11 cellular contexts compared by ENCODE assay signal in the genomic region with DNA sequence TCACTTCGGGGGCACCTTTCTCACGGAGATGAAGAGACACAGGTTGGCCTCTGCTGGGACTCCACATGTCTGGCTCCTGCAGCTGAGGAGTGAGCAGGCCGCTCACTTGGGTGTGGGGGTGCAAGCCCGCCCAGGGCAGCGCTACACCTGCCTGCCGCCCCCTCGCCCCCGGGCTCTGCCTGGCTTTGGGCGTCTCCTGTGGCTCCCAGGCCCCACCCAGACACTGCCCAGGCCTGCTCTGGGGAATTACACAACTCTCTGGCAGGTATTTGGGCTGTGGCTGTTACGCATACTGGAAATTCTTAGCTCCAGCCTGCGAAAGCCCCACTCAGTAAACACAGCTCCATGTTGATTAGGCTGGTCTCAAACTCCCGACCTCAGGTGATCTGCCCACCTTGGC. TPM values are rescaled to one million over a fixed set of nuclear protein-coding genes. Genes with fewer than 3 reads are reported as not detected.
A peak's percentile ranks its signal among the peaks of the same experiment; 100 is the strongest.
DNase-seq lines count a peak whose midpoint lies in the region; ATAC-seq, FAIRE-seq and TF ChIP-seq lines count a peak whose summit lies in the region.
"Not testable (repeated sequence)": the region's sequence is repeated elsewhere in the genome, so short reads cannot be mapped to it uniquely, and the experiment has no call there.
"Had no signal": no experiment of that assay in that cellular context is flagged by ENCODE, and none has a peak within 500 bp of the region (broad histone marks: within the 10 kb centered on the region; RNA-seq: fewer than 3 reads in every experiment).

No MANE protein-coding gene starts in this region.

- H3K27me3 ChIP-seq in lower lobe of right lung (ENCODE audit: low read depth); aorta (ENCODE audit: control insufficient read depth in 1 of 2, insufficient read depth in 2 of 2, low read length in 1 of 2): not testable (repeated sequence)

- intact Hi-C loops in lower lobe of right lung (cut with DNase I); sciatic nerve (cut with DNase I); aorta (cut with DNase I): not testable (repeated sequence)

- 95% methylated on average over 11 to 12 of the region's 12 CpGs for WGBS in aorta, 2 donors

- peak; percentile 80 to 88 for ATAC-seq in lower lobe of right lung
- not testable (repeated sequence) for ATAC-seq in sciatic nerve
- peak; percentile 23 for ATAC-seq in aorta (ENCODE audit: low FRiP score)

- H3K4me1 ChIP-seq in lower lobe of right lung; aorta (ENCODE audit: control insufficient read depth in 1 of 2, insufficient read depth in 2 of 2, low read length in 2 of 2): not testable (repeated sequence)

- not testable (repeated sequence) for H3K9me3 ChIP-seq in lower lobe of right lung; aorta (ENCODE audit: control insufficient read depth, low read length)

- H3K27ac ChIP-seq in lower lobe of right lung: peak overlapping the region; percentile 51
- not testable (repeated sequence) for H3K27ac ChIP-seq in aorta (ENCODE audit: low read depth in 1 of 2, low read length in 2 of 2)

- DNase-seq in ELF-1 (ENCODE audit: low read depth, low spot score) (peak; percentile 56), RCC 7860 (ENCODE audit: low spot score) (peak; percentile 41), cardiac fibroblast (ENCODE audit: low read depth in 2 of 2) (peak; percentile 0 to 1), fibroblast of villous mesenchyme (ENCODE audit: low read depth) (peak; percentile 31), iris pigment epithelial cell (ENCODE audit: low read depth) (peak; percentile 64), lower lobe of right lung (peak; percentile 46), sciatic nerve (ENCODE audit: low spot score) (peak; percentile 33)
- not testable (repeated sequence) for DNase-seq in aorta

- not testable (repeated sequence) for H3K36me3 ChIP-seq in lower lobe of right lung; aorta (ENCODE audit: control insufficient read depth in 1 of 2, insufficient read depth in 2 of 2, low read length in 1 of 2)

- TF ChIP-seq CTCF in cardiac fibroblast (IDR thresholded peaks at IDR 0.05; ENCODE audit: low read depth, low read length); fibroblast of villous mesenchyme (IDR thresholded peaks at IDR 0.05; ENCODE audit: insufficient read depth, low read depth, low read length); lower lobe of right lung (IDR thresholded peaks at IDR 0.05): not testable (repeated sequence)

- not testable (repeated sequence) for H3K4me3 ChIP-seq in cardiac fibroblast (replicated peaks in 1 of 2; ENCODE audit: low read depth in 2 of 2, low read length in 2 of 2); fibroblast of villous mesenchyme (ENCODE audit: low read depth, low read length); aorta (ENCODE audit: low read length in 2 of 2)
- H3K4me3 ChIP-seq in lower lobe of right lung: peak overlapping the region; percentile 20

- FAIRE-seq in RCC 7860 (lab: Jason Lieb, UNC): not testable (repeated sequence)

RNA-seq across cellular contexts. Expression of a gene that starts 7.9 kb away (rescaled TPM):
- not detected in 2 replicates for total RNA-seq in fibroblast of villous mesenchyme
- not detected for total RNA-seq in lower lobe of right lung
- total RNA-seq in sciatic nerve: not detected
- total RNA-seq in aorta: not detected
- 10 to 100 TPM in 1 of 2 donors, not detected in 1; 41.1 TPM for polyA plus RNA-seq in aorta
- total RNA-seq: CD4-positive, alpha-beta memory T cell; NCI-H460 had no signal
- polyA plus RNA-seq: AG04450; CD4-positive, alpha-beta memory T cell had no signal
